Comparison of ENCODE assay signal across 27 cellular contexts in the genomic region with DNA sequence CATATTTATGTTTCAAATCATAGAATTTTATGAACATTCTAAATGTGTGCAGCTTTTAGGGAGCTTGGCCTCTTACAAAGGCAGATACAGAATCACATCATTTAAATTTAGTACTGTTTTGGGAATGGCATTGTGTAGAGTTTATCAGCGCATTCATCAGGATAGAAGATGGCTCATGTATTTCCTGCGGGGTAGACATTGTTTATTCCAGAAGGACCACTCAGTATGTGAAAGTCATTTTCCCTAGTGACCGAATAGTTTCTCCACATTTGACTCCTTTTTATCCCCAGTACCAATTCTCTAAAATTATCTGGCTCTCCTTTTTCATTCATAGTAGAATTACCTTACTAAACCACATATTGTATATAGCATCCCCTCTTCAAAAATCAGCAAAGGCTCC.
"Had no signal": no experiment of that assay in that cellular context is flagged by ENCODE, and none has a peak within 500 bp of the region (broad histone marks: within the 10 kb centered on the region; RNA-seq: fewer than 3 reads in every experiment).

No MANE protein-coding gene starts in this region.

- H3K9ac ChIP-seq: neural progenitor cell, parathyroid adenoma had no signal

- H3K27me3 ChIP-seq: neural progenitor cell, neutrophil, ovary, right lobe of liver, sigmoid colon, stomach, thyroid gland, tibial nerve, upper lobe of left lung, uterus had no signal

- H3K79me2 ChIP-seq: parathyroid adenoma had no signal

- H2AFZ ChIP-seq: parathyroid adenoma had no signal

- H3K4me2 ChIP-seq: neural progenitor cell had no signal

- ATAC-seq: naive thymus-derived CD4-positive, alpha-beta T cell; natural killer cell; psoas muscle; right cardiac atrium; right lobe of liver; stimulated activated effector memory CD8-positive, alpha-beta T cell treated with anti-CD3 and anti-CD28 coated beads, Interleukin-12 subunit alpha, Interleukin-12 subunit beta, amount 100 ng/mL, for 72 hours; stimulated activated naive B cell treated with anti-CD40 and anti-IgM and Interleukin-4, amounts not matched to agents 10 μg/mL and 1 μg/mL and 100 μg/mL, for 72 hours had no signal

- H3K4me1 ChIP-seq: neural progenitor cell, parathyroid adenoma, psoas muscle, right lobe of liver, stomach, thyroid gland, tibial nerve, upper lobe of left lung, uterus had no signal

- DNase-seq: naive thymus-derived CD4-positive, alpha-beta T cell; natural killer cell; nucleus accumbens; ovary; posterior cingulate gyrus; psoas muscle; right cardiac atrium; right lobe of liver; sigmoid colon; small intestine; stimulated activated CD4-positive, alpha-beta T cell treated with anti-CD3 and anti-CD28 coated beads, Interleukin-15, amount 100 ng/mL, for 24 hours; stimulated activated CD4-positive, alpha-beta T cell treated with anti-CD3 and anti-CD28 coated beads, Interleukin-2, amount 100 ng/mL, for 24 hours; stimulated activated CD4-positive, alpha-beta T cell treated with anti-CD3 and anti-CD28 coated beads, Interleukin-2, amount 100 ng/mL, for 48 hours; stimulated activated CD4-positive, alpha-beta T cell treated with anti-CD3 and anti-CD28 coated beads, Interleukin-4, amount 100 ng/mL, for 24 hours; stimulated activated naive B cell treated with anti-CD40 and anti-IgM and Interleukin-4, amounts not matched to agents 10 μg/mL and 1 μg/mL and 100 μg/mL, for 72 hours; stimulated activated naive CD4-positive, alpha-beta T cell treated with Interleukin-2 at 50 U/mL for 16 hours; stomach; thyroid gland; trophoblast cell; upper lobe of left lung; uterus had no signal

- H3K36me3 ChIP-seq: neural progenitor cell, neutrophil, ovary, right lobe of liver, sigmoid colon, stomach, thoracic aorta, thyroid gland, tibial nerve, upper lobe of left lung, uterus had no signal

- H3K9me3 ChIP-seq: neutrophil, ovary, psoas muscle, right lobe of liver, sigmoid colon, stomach, thoracic aorta, thyroid gland, tibial nerve, upper lobe of left lung, uterus had no signal

- H3K27ac ChIP-seq: neural progenitor cell, neutrophil, ovary, parathyroid adenoma, psoas muscle, right lobe of liver, sigmoid colon, stomach, thoracic aorta, thyroid gland, tibial nerve, upper lobe of left lung, uterus had no signal

- FAIRE-seq: small intestine had no signal

- H3K4me3 ChIP-seq: neural progenitor cell, ovary, psoas muscle, right lobe of liver, sigmoid colon, stomach, thoracic aorta, thyroid gland, tibial nerve, upper lobe of left lung, uterus had no signal
